Comparison of ENCODE assay signal across 8 cellular contexts in genomic region chr14:51650721-51651387, GRCh38. TPM values are rescaled to one million over a fixed set of nuclear protein-coding genes. Genes with fewer than 3 reads are reported as not detected.
A peak's percentile ranks its signal among the peaks of the same experiment; 100 is the strongest.
DNase-seq lines count a peak whose midpoint lies in the region; ATAC-seq and TF ChIP-seq lines count a peak whose summit lies in the region.

No MANE protein-coding gene starts in this region.

- H3K9me3 ChIP-seq in right atrium auricular region: no peaks in the 10 kb centered on the region
- no peaks in the 10 kb centered on the region for H3K9me3 ChIP-seq in gastrocnemius medialis

- no peaks in the 10 kb centered on the region for H3K9me3 Mint-ChIP-seq in activated naive CD4-positive, alpha-beta T cell treated with anti-CD3 and anti-CD28 coated beads, Interleukin-2, amount 50 U/mL, for 72 hours

- H3K36me3 Mint-ChIP-seq in activated naive CD4-positive, alpha-beta T cell treated with anti-CD3 and anti-CD28 coated beads, Interleukin-2, amount 50 U/mL, for 72 hours: no peaks in the 10 kb centered on the region

- TF ChIP-seq POLR2A in gastrocnemius medialis (IDR thresholded peaks at IDR 0.05): peak; percentile 59 to 60

- H3K27ac Mint-ChIP-seq in activated naive CD4-positive, alpha-beta T cell treated with anti-CD3 and anti-CD28 coated beads, Interleukin-2, amount 50 U/mL, for 72 hours: peak overlapping the region; percentile 21 to 29

- H3K4me3 ChIP-seq in right atrium auricular region (peak overlapping the region; percentile 73 to 92), gastrocnemius medialis (peak overlapping the region; percentile 80 to 99 (median 89))

- H3K36me3 ChIP-seq in right atrium auricular region (no peaks in the 10 kb centered on the region), gastrocnemius medialis (no peaks in the 10 kb centered on the region)

- in situ Hi-C loops in gastrocnemius medialis (cut with MboI; ENCODE audit: low sequenced_read_pairs in 4 of 4): loop anchor here in 2 of 4 donors (5.0 to 10.0 kb wide), 3 partner anchors 124 to 366 kb away; no protein-coding TSS in a partner anchor

- ATAC-seq in activated naive CD4-positive, alpha-beta T cell treated with anti-CD3 and anti-CD28 coated beads, Interleukin-2, amount 50 U/mL, for 72 hours: no peak
- ATAC-seq in gastrocnemius medialis (peak in 1 of 2 donors; percentile 10), HG02763 (IDR thresholded peaks at IDR 0.05; ENCODE audit: unreplicated experiment) (no peak), GM21786 (IDR thresholded peaks at IDR 0.05; ENCODE audit: unreplicated experiment) (no peak)

- peak; percentile 26 for DNase-seq in HCEC 1CT
- no peak for DNase-seq in activated naive CD4-positive, alpha-beta T cell treated with anti-CD3 and anti-CD28 coated beads, Interleukin-2, amount 50 U/mL, for 72 hours (ENCODE audit: low spot score in 2 of 2)
- DNase-seq in right atrium auricular region (ENCODE audit: low spot score): no peak
- peak; percentile 6 to 29 for DNase-seq in gastrocnemius medialis
- DNase-seq in occipital lobe (lab: John Stamatoyannopoulos, UW): no peak

- H3K27me3 ChIP-seq in right atrium auricular region (no peaks in the 10 kb centered on the region), gastrocnemius medialis (no peaks in the 10 kb centered on the region)

- intact Hi-C loops in gastrocnemius medialis (cut with DNase I; ENCODE audit: low total_unique reads): loop anchor here (5.0 kb wide), 4 partner anchors 104 to 644 kb away; partner anchors contain the start of gene TMX1

- peak overlapping the region; percentile 60 for H3K27ac ChIP-seq in 22Rv1
- peak overlapping the region; percentile 88 to 90 for H3K27ac ChIP-seq in right atrium auricular region
- H3K27ac ChIP-seq in gastrocnemius medialis: peak overlapping the region; percentile 94 to 97 (median 95)

- H3K4me1 ChIP-seq in right atrium auricular region (peaks cover 0 to 12% of the 10 kb centered on the region in 2 donors), gastrocnemius medialis (peaks cover 11 to 16% of the 10 kb centered on the region in 2 donors)

- no peak for TF ChIP-seq CTCF in 22Rv1 (IDR thresholded peaks at IDR 0.05)
- TF ChIP-seq CTCF in right atrium auricular region (IDR thresholded peaks at IDR 0.05): no peak
- TF ChIP-seq CTCF in gastrocnemius medialis (IDR thresholded peaks at IDR 0.05 in 4 of 5, conservative IDR thresholded peaks at IDR 0.05 in 1 of 5): no peak

RNA-seq across cellular contexts. Expression of gene FRMD6, which starts 0.9 kb away (rescaled TPM):
- 1 to 10 TPM; 6.3 to 6.5 TPM for total RNA-seq in activated naive CD4-positive, alpha-beta T cell treated with anti-CD3 and anti-CD28 coated beads, Interleukin-2, amount 50 U/mL, for 72 hours
- 1 to 10 TPM; 7.2 to 7.9 TPM for total RNA-seq in right atrium auricular region
- total RNA-seq in gastrocnemius medialis: 10 to 100 TPM in 3 of 4 donors, 1 to 10 TPM in 1; 6.7 to 15.9 (median 13.0) TPM
- 20.3 TPM for total RNA-seq in occipital lobe

Comparison
In these comparisons a context has a peak if more than half of its experiments do, and no peak if none do; other contexts are left out.
1. DNase-seq: peak in HCEC 1CT (single experiment) and gastrocnemius medialis (2 of 2); none in activated naive CD4-positive, alpha-beta T cell treated with anti-CD3 and anti-CD28 coated beads, Interleukin-2, amount 50 U/mL, for 72 hours (0 of 2), right atrium auricular region (single experiment) and occipital lobe (single experiment).
2. Peak in every context shown above with its lines, with median percentiles within 50 percentile points of each other: H3K27ac ChIP-seq.